In genomic region chr7:140605337-140605736, GRCh38 we compare ENCODE assay signal across 1 cellular context.
TF ChIP-seq lines count a peak whose summit lies in the region.

No MANE protein-coding gene starts in this region.

TF ChIP-seq in HepG2, 621 proteins besides CTCF, POLR2A, EP300 and RAD21 (continued from another document):
- TF ChIP-seq E2F1 (CRISPR knock-in tag; IDR thresholded peaks at IDR 0.05) (no peak), CCAR2 (optimal IDR thresholded peaks at IDR 0.05; ENCODE audit: low read depth, low read length) (no peak), ZNF780A (CRISPR knock-in tag; IDR thresholded peaks at IDR 0.05) (no peak), ZNF18 (CRISPR knock-in tag; IDR thresholded peaks at IDR 0.05; ENCODE audit: insufficient replicate concordance) (no peak), DMTF1 (CRISPR knock-in tag; IDR thresholded peaks at IDR 0.05) (no peak), KLF16 (CRISPR knock-in tag; IDR thresholded peaks at IDR 0.05) (no peak), ELK4 (CRISPR knock-in tag; IDR thresholded peaks at IDR 0.05; ENCODE audit: borderline replicate concordance) (no peak), ETV5 (CRISPR knock-in tag; IDR thresholded peaks at IDR 0.05; ENCODE audit: borderline replicate concordance) (no peak), JUN (CRISPR knock-in tag; IDR thresholded peaks at IDR 0.05) (no peak)
